ENCODE assay signal across 14 cellular contexts in genomic region chr4:82578935-82579334, GRCh38. TPM values are rescaled to one million over a fixed set of nuclear protein-coding genes. Genes with fewer than 3 reads are reported as not detected.
DNase-seq lines count a peak whose midpoint lies in the region; ATAC-seq and TF ChIP-seq lines count a peak whose summit lies in the region.
"Had no signal": no experiment of that assay in that cellular context is flagged by ENCODE, and none has a peak within 500 bp of the region (broad histone marks: within the 10 kb centered on the region; RNA-seq: fewer than 3 reads in every experiment).

No MANE protein-coding gene starts in this region.

- TF ChIP-seq CTCF in Caco-2 (IDR thresholded peaks at IDR 0.05; ENCODE audit: insufficient read depth in 1 of 2, low read depth in 1 of 2, low read length in 1 of 2, severe bottlenecking in 1 of 2, unreplicated experiment in 1 of 2) (peak; percentile 13 to 19), HFF-Myc (IDR thresholded peaks at IDR 0.05; ENCODE audit: low read depth, low read length, missing control alignments) (peak; percentile 25), mammary epithelial cell (conservative IDR thresholded peaks at IDR 0.05 in 1 of 2, IDR thresholded peaks at IDR 0.05 in 1 of 2; ENCODE audit: extremely low read depth in 1 of 2, insufficient read depth in 1 of 2, low read depth in 1 of 2, low read length in 2 of 2) (peak; percentile 21 to 27), right lobe of liver (IDR thresholded peaks at IDR 0.05) (peak in 2 of 4 donors; percentile 11 to 14)

- no peak overlapping the region for H3K27ac ChIP-seq in mammary epithelial cell (ENCODE audit: insufficient read depth, low read depth, low read length)
- H3K27ac ChIP-seq in right lobe of liver, result no peak overlapping the region

- no peaks in the 10 kb centered on the region for H3K27me3 ChIP-seq in Caco-2 (replicated peaks; ENCODE audit: control insufficient read depth, insufficient read depth, low read length)
- H3K27me3 ChIP-seq in mammary epithelial cell (ENCODE audit: insufficient read depth, low read length), result no peaks in the 10 kb centered on the region
- no peaks in the 10 kb centered on the region for H3K27me3 ChIP-seq in right lobe of liver

- H3K36me3 ChIP-seq in Caco-2 (ENCODE audit: control insufficient read depth, insufficient read depth, low read length), result no peaks in the 10 kb centered on the region
- no peaks in the 10 kb centered on the region for H3K36me3 ChIP-seq in mammary epithelial cell (ENCODE audit: insufficient read depth, low read length)
- no peaks in the 10 kb centered on the region for H3K36me3 ChIP-seq in right lobe of liver

- H3K27ac Mint-ChIP-seq in Caco-2 (ENCODE audit: unreplicated experiment), result no peak overlapping the region
- H3K27ac Mint-ChIP-seq: activated CD4-positive, alpha-beta memory T cell treated with anti-CD3 and anti-CD28 coated beads for 36 hours; naive thymus-derived CD8-positive, alpha-beta T cell; stimulated activated naive CD8-positive, alpha-beta T cell treated with anti-CD3 and anti-CD28 coated beads, Interleukin-15, Interleukin-2, amounts not matched to agents 100 ng/mL and 50 ng/mL, for 24 hours had no signal

- CTCF ChIA-PET in Caco-2 (lab: Charles Lee) (interaction anchor here (0.9 to 1.0 kb wide), 3 partner anchors 12 to 116 kb away, joined by 3 to 4 read pairs (median 3); no protein-coding TSS in a partner anchor), mammary epithelial cell (lab: Charles Lee; ENCODE audit: low non-redundant PET) (no interaction called here)

- no peak overlapping the region for H3K4me3 Mint-ChIP-seq in Caco-2 (ENCODE audit: unreplicated experiment)
- H3K4me3 Mint-ChIP-seq: activated CD4-positive, alpha-beta memory T cell treated with anti-CD3 and anti-CD28 coated beads for 36 hours; naive thymus-derived CD8-positive, alpha-beta T cell; stimulated activated naive CD8-positive, alpha-beta T cell treated with anti-CD3 and anti-CD28 coated beads, Interleukin-15, Interleukin-2, amounts not matched to agents 100 ng/mL and 50 ng/mL, for 24 hours had no signal

- dilution Hi-C loops in mammary epithelial cell (cut with HindIII; ENCODE audit: low sequenced_read_pairs), result loop anchor here (5.0 kb wide), 1 partner anchor 58 kb away; no protein-coding TSS in a partner anchor

- POLR2A ChIA-PET in Caco-2 (lab: Charles Lee), result no interaction called here

- H3K9me3 Mint-ChIP-seq in Caco-2 (ENCODE audit: unreplicated experiment), result peaks cover 8% of the 10 kb centered on the region
- H3K9me3 Mint-ChIP-seq: activated CD4-positive, alpha-beta memory T cell treated with anti-CD3 and anti-CD28 coated beads for 36 hours; naive thymus-derived CD8-positive, alpha-beta T cell; stimulated activated naive CD8-positive, alpha-beta T cell treated with anti-CD3 and anti-CD28 coated beads, Interleukin-15, Interleukin-2, amounts not matched to agents 100 ng/mL and 50 ng/mL, for 24 hours had no signal

- H3K79me2 ChIP-seq in mammary epithelial cell (ENCODE audit: insufficient read depth, low read length), result no peaks in the 10 kb centered on the region

- no TSS peak for BruUV-seq in Caco-2 (replicated peaks; lab: Mats Ljungman, UMichigan)
- no TSS peak for BruUV-seq in mammary epithelial cell (replicated peaks; lab: Mats Ljungman, UMichigan)

- H3K4me1 Mint-ChIP-seq in Caco-2 (ENCODE audit: low read depth, unreplicated experiment), result peaks cover 7% of the 10 kb centered on the region
- H3K4me1 Mint-ChIP-seq: naive thymus-derived CD8-positive, alpha-beta T cell had no signal

- no peaks in the 10 kb centered on the region for H4K20me1 ChIP-seq in mammary epithelial cell (ENCODE audit: insufficient read depth, low read length)

- no peaks in the 10 kb centered on the region for H3K27me3 Mint-ChIP-seq in Caco-2 (ENCODE audit: insufficient read depth, unreplicated experiment)

- intact Hi-C loops in Caco-2 (cut with micrococcal nuclease; ENCODE audit: unreplicated experiment), result no loop called here
- intact Hi-C loops in mammary epithelial cell (cut with micrococcal nuclease), result no loop called here
- intact Hi-C loops in right lobe of liver (cut with DNase I), result no loop called here

- H3K36me3 Mint-ChIP-seq in Caco-2 (ENCODE audit: insufficient read depth, unreplicated experiment), result no peaks in the 10 kb centered on the region
- H3K36me3 Mint-ChIP-seq: activated CD4-positive, alpha-beta memory T cell treated with anti-CD3 and anti-CD28 coated beads for 36 hours; naive thymus-derived CD8-positive, alpha-beta T cell had no signal

- DNase-seq in Caco-2 (peak in 1 of 2 experiments; percentile 21), HFF-Myc (ENCODE audit: extremely low read depth, low read depth) (no peak), mammary epithelial cell (no peak), right lobe of liver (no peak), Kasumi-1 (lab: John Stamatoyannopoulos, UW) (no peak), UCSD-AML1 (lab: John Stamatoyannopoulos, UW; ENCODE audit: unreplicated experiment) (no peak)
- DNase-seq: activated CD4-positive, alpha-beta memory T cell treated with anti-CD3 and anti-CD28 coated beads for 36 hours; aorta; effector CD8-positive, alpha-beta T cell; naive thymus-derived CD8-positive, alpha-beta T cell; NCI-H510A treated with DMSO at 0.1 percent for 48 hours; RPMI8226 had no signal

- H3K9ac ChIP-seq in mammary epithelial cell (ENCODE audit: insufficient read depth, low read length), result no peak overlapping the region

- H2AFZ ChIP-seq in mammary epithelial cell (ENCODE audit: low read depth, low read length), result no peak overlapping the region

- ATAC-seq in right lobe of liver, result peak; percentile 25 to 73 (median 59)
- ATAC-seq in HG02970 (IDR thresholded peaks at IDR 0.05; ENCODE audit: low FRiP score, unreplicated experiment), result no peak
- ATAC-seq: naive thymus-derived CD8-positive, alpha-beta T cell had no signal

- WGBS in mammary epithelial cell (ENCODE audit: low coverage, missing lambda C conversion rate), result 100% methylated on average over 2 of the region's 2 CpGs
- 80% methylated on average over 1 of the region's 2 CpGs for WGBS in right lobe of liver (ENCODE audit: insufficient coverage, low coverage, low lambda C conversion rate, missing lambda C conversion rate)

- H3K9me3 ChIP-seq in Caco-2 (no peaks in the 10 kb centered on the region; the same call in 1 of the 2 replicates), mammary epithelial cell (replicated peaks; ENCODE audit: insufficient read depth, low read length) (no peaks in the 10 kb centered on the region), right lobe of liver (no peaks in the 10 kb centered on the region)

- H3K4me1 ChIP-seq in Caco-2, result peaks cover 8% of the 10 kb centered on the region
- no peaks in the 10 kb centered on the region for H3K4me1 ChIP-seq in mammary epithelial cell (ENCODE audit: insufficient read depth, low read length)
- peaks cover 0 to 15% (median 3%) of the 10 kb centered on the region in 4 donors for H3K4me1 ChIP-seq in right lobe of liver

- H3K4me2 ChIP-seq in mammary epithelial cell (ENCODE audit: insufficient read depth, low read depth, low read length), result no peak overlapping the region

- TF ChIP-seq POLR2A in right lobe of liver (IDR thresholded peaks at IDR 0.05), result no peak

- H3K4me3 ChIP-seq in Caco-2 (ENCODE audit: low read depth, low read length) (no peak overlapping the region), HFF-Myc (replicated peaks; ENCODE audit: low read depth, low read length) (no peak overlapping the region), mammary epithelial cell (replicated peaks in 1 of 3; ENCODE audit: insufficient read depth in 1 of 3, low read depth in 2 of 3, low read length in 3 of 3) (no peak overlapping the region), right lobe of liver (no peak overlapping the region)

- in situ Hi-C loops in mammary epithelial cell (cut with MboI; ENCODE audit: low sequenced_read_pairs in 2 of 2), result no loop called here

RNA-seq across cellular contexts. Expression of gene TMEM150C, which starts 17.1 kb away (rescaled TPM):
- 5.0 and 5.7 TPM in 2 replicates for total RNA-seq in Caco-2 (2022)
- 1 to 10 TPM in 1 of 2 donors, under 1 TPM in 1; 0.59 to 1.5 TPM for total RNA-seq in mammary epithelial cell
- polyA plus RNA-seq in mammary epithelial cell, result 0.07 TPM
- not detected for polyA minus RNA-seq in mammary epithelial cell
- 10 to 100 TPM in 1 of 6 experiments, 1 to 10 TPM in 5; 3.5 to 11.8 (median 6.8) TPM for total RNA-seq in right lobe of liver
- total RNA-seq: activated CD4-positive, alpha-beta memory T cell treated with anti-CD3 and anti-CD28 coated beads for 36 hours; naive thymus-derived CD8-positive, alpha-beta T cell had no signal
